In genomic region chr6:131631625-131632284, GRCh38 we compare ENCODE assay signal across 1 cellular context.
TF ChIP-seq lines count a peak whose summit lies in the region.

No MANE protein-coding gene starts in this region.

TF ChIP-seq in HepG2, 621 proteins besides CTCF, POLR2A, EP300 and RAD21 (continued from another document and continues in another):
- no peak for TF ChIP-seq ZNF574 (CRISPR knock-in tag; IDR thresholded peaks at IDR 0.05)
- TF ChIP-seq ZNF672 (CRISPR knock-in tag; IDR thresholded peaks at IDR 0.05) = no peak
- peak; percentile 47 for TF ChIP-seq TEAD3 (CRISPR knock-in tag; optimal IDR thresholded peaks at IDR 0.05; ENCODE audit: borderline replicate concordance)
- TF ChIP-seq ZNF20 (CRISPR knock-in tag; IDR thresholded peaks at IDR 0.05) = no peak
- no peak for TF ChIP-seq NFIB (CRISPR knock-in tag; IDR thresholded peaks at IDR 0.05; ENCODE audit: borderline replicate concordance)
- no peak for TF ChIP-seq SMARCE1 (IDR thresholded peaks at IDR 0.05; ENCODE audit: borderline replicate concordance)
- 0 out of 2 replicates have a peak, but pooled peaks have one; percentile 34 for TF ChIP-seq IKZF5 (CRISPR knock-in tag; IDR thresholded peaks at IDR 0.05)
- TF ChIP-seq E2F5 (CRISPR knock-in tag; conservative IDR thresholded peaks at IDR 0.05) = no peak
- TF ChIP-seq KAT8 (CRISPR knock-in tag; IDR thresholded peaks at IDR 0.05) = no peak
- TF ChIP-seq ZNF639 (CRISPR knock-in tag; conservative IDR thresholded peaks at IDR 0.05) = no peak
- 0 out of 2 replicates have a peak, but pooled peaks have one; percentile 28 for TF ChIP-seq ZSCAN29 (CRISPR knock-in tag; conservative IDR thresholded peaks at IDR 0.05)
- TF ChIP-seq TFDP1 (CRISPR knock-in tag; IDR thresholded peaks at IDR 0.05; ENCODE audit: borderline replicate concordance) = no peak
- no peak for TF ChIP-seq FOXA1 (IDR thresholded peaks at IDR 0.05)
- peak; percentile 48 for TF ChIP-seq FOXA1 (CRISPR knock-in tag; IDR thresholded peaks at IDR 0.05)
- TF ChIP-seq RELA (CRISPR knock-in tag; IDR thresholded peaks at IDR 0.05) = no peak
- no peak for TF ChIP-seq ZZZ3 (CRISPR knock-in tag; IDR thresholded peaks at IDR 0.05; ENCODE audit: borderline replicate concordance)
- TF ChIP-seq ELF1 (CRISPR knock-in tag; IDR thresholded peaks at IDR 0.05) = peak; percentile 41; the same call in 1 of the 2 replicates
- TF ChIP-seq POGZ (CRISPR knock-in tag; IDR thresholded peaks at IDR 0.05) = 0 out of 2 replicates have a peak, but pooled peaks have one; percentile 41
- no peak for TF ChIP-seq YEATS4 (CRISPR knock-in tag; IDR thresholded peaks at IDR 0.05; ENCODE audit: borderline replicate concordance)
- no peak for TF ChIP-seq ARNTL (CRISPR knock-in tag; IDR thresholded peaks at IDR 0.05)
- no peak for TF ChIP-seq ZBTB2 (CRISPR knock-in tag; IDR thresholded peaks at IDR 0.05; ENCODE audit: low read depth)
- TF ChIP-seq ZBED4 (CRISPR knock-in tag; IDR thresholded peaks at IDR 0.05; ENCODE audit: borderline replicate concordance) = no peak
- no peak for TF ChIP-seq ZNF75D (CRISPR knock-in tag; IDR thresholded peaks at IDR 0.05; ENCODE audit: borderline replicate concordance)
- TF ChIP-seq TRIM24 (CRISPR knock-in tag; IDR thresholded peaks at IDR 0.05) = no peak
- TF ChIP-seq ZSCAN9 (CRISPR knock-in tag; IDR thresholded peaks at IDR 0.05; ENCODE audit: borderline replicate concordance) = no peak
- TF ChIP-seq ZNF253 (CRISPR knock-in tag; IDR thresholded peaks at IDR 0.05; ENCODE audit: borderline replicate concordance) = no peak
- TF ChIP-seq ZSCAN21 (CRISPR knock-in tag; IDR thresholded peaks at IDR 0.05; ENCODE audit: borderline replicate concordance) = no peak
- TF ChIP-seq ZNF513 (CRISPR knock-in tag; conservative IDR thresholded peaks at IDR 0.05) = no peak
- TF ChIP-seq ZNF441 (CRISPR knock-in tag; IDR thresholded peaks at IDR 0.05; ENCODE audit: borderline replicate concordance) = 0 out of 2 replicates have a peak, but pooled peaks have one; percentile 3
- TF ChIP-seq ZNF563 (CRISPR knock-in tag; IDR thresholded peaks at IDR 0.05) = no peak
- no peak for TF ChIP-seq ZFY (CRISPR knock-in tag; IDR thresholded peaks at IDR 0.05)
- TF ChIP-seq E2F2 (CRISPR knock-in tag; IDR thresholded peaks at IDR 0.05; ENCODE audit: borderline replicate concordance) = no peak
- TF ChIP-seq KMT2B (CRISPR knock-in tag; IDR thresholded peaks at IDR 0.05) = no peak
- no peak for TF ChIP-seq DPF2 (CRISPR knock-in tag; IDR thresholded peaks at IDR 0.05; ENCODE audit: borderline replicate concordance, low read depth)
- TF ChIP-seq ZNF619 (CRISPR knock-in tag; IDR thresholded peaks at IDR 0.05) = no peak
- TF ChIP-seq HOMEZ (CRISPR knock-in tag; IDR thresholded peaks at IDR 0.05; ENCODE audit: low read depth) = no peak
- 0 out of 2 replicates have a peak, but pooled peaks have one; percentile 60 for TF ChIP-seq SSRP1 (CRISPR knock-in tag; IDR thresholded peaks at IDR 0.05)
- 0 out of 2 replicates have a peak, but pooled peaks have one; percentile 13 for TF ChIP-seq CREM (IDR thresholded peaks at IDR 0.05)
- no peak for TF ChIP-seq CREM (CRISPR knock-in tag; IDR thresholded peaks at IDR 0.05)
- no peak for TF ChIP-seq NFRKB (IDR thresholded peaks at IDR 0.05)
- peak; percentile 50; the same call in 1 of the 2 replicates for TF ChIP-seq ZNF644 (CRISPR knock-in tag; IDR thresholded peaks at IDR 0.05; ENCODE audit: low read depth)
- peak; percentile 34; the same call in 1 of the 2 replicates for TF ChIP-seq SAP130 (CRISPR knock-in tag; IDR thresholded peaks at IDR 0.05; ENCODE audit: low read depth)
- TF ChIP-seq MAZ (IDR thresholded peaks at IDR 0.05; ENCODE audit: borderline replicate concordance, low read depth, low read length) = no peak
- no peak for TF ChIP-seq MAZ (CRISPR knock-in tag; IDR thresholded peaks at IDR 0.05; ENCODE audit: low read depth)
- TF ChIP-seq NR2F6 (IDR thresholded peaks at IDR 0.05) = no peak
- TF ChIP-seq NR2F6 (CRISPR knock-in tag; IDR thresholded peaks at IDR 0.05) = no peak
- TF ChIP-seq ATF5 (CRISPR knock-in tag; IDR thresholded peaks at IDR 0.05; ENCODE audit: low read depth) = no peak
- 0 out of 2 replicates have a peak, but pooled peaks have one; percentile 17 for TF ChIP-seq ZNF564 (CRISPR knock-in tag; IDR thresholded peaks at IDR 0.05)
- no peak for TF ChIP-seq KDM5A (IDR thresholded peaks at IDR 0.05; ENCODE audit: borderline replicate concordance, low read length)
